9 cellular contexts compared by ENCODE assay signal in genomic region chr3:24365168-24365567, GRCh38.
DNase-seq lines count a peak whose midpoint lies in the region.
"Had no signal": no experiment of that assay in that cellular context is flagged by ENCODE, and none has a peak within 500 bp of the region (broad histone marks: within the 10 kb centered on the region; RNA-seq: fewer than 3 reads in every experiment).

No MANE protein-coding gene starts in this region.

- H3K4me1 ChIP-seq in mesodermal cell (ENCODE audit: control insufficient read depth, insufficient read depth, low read length, poor library complexity, severe bottlenecking), result peaks cover 20% of the 10 kb centered on the region

- H3K4me3 ChIP-seq in mesodermal cell (ENCODE audit: extremely low read depth, insufficient read depth, low read length, poor library complexity, severe bottlenecking), result no peak overlapping the region

- peak overlapping the region; percentile 55 for H3K27ac ChIP-seq in mesodermal cell (ENCODE audit: low read depth, low read length, severe bottlenecking)

- H3K9me3 ChIP-seq in mesodermal cell (ENCODE audit: control insufficient read depth, low read length), result no peaks in the 10 kb centered on the region

- peak; percentile 44 for DNase-seq in AG08395 (ENCODE audit: low spot score)
- DNase-seq in NCI-H446 treated with DMSO at 0.1 percent for 48 hours (lab: John Stamatoyannopoulos, UW), result peak; percentile 52
- peak; percentile 93 for DNase-seq in dermis blood vessel endothelial cell
- DNase-seq in stimulated activated CD4-positive, alpha-beta T cell treated with anti-CD3 and anti-CD28 coated beads, Interleukin-1b, Interleukin-23, amount 100 ng/mL, for 48 hours, result no peak
- DNase-seq in NCI-H2171 (lab: John Stamatoyannopoulos, UW), result no peak
- DNase-seq in NCI-H187 treated with DMSO at 0.1 percent for 48 hours (lab: John Stamatoyannopoulos, UW), result no peak
- DNase-seq in NCI-H1694 (lab: John Stamatoyannopoulos, UW), result no peak
- DNase-seq: DND-41 had no signal

- no peaks in the 10 kb centered on the region for H3K36me3 ChIP-seq in mesodermal cell (ENCODE audit: control insufficient read depth, insufficient read depth, low read length)

- 0% methylated on average over 1 of the region's 2 CpGs for WGBS in mesodermal cell (ENCODE audit: insufficient coverage in 2 of 2), 2 experiments

Comparison
In these comparisons a context has a peak if more than half of its experiments do, and no peak if none do; other contexts are left out.
1. DNase-seq: peak in AG08395 (single experiment), NCI-H446 treated with DMSO at 0.1 percent for 48 hours (single experiment) and dermis blood vessel endothelial cell (single experiment); none in stimulated activated CD4-positive, alpha-beta T cell treated with anti-CD3 and anti-CD28 coated beads, Interleukin-1b, Interleukin-23, amount 100 ng/mL, for 48 hours (single experiment), NCI-H2171 (single experiment), NCI-H187 treated with DMSO at 0.1 percent for 48 hours (single experiment) and NCI-H1694 (single experiment).